In genomic region chr19:54373781-54374266, GRCh38 we compare ENCODE assay signal across 1 cellular context.
TF ChIP-seq lines count a peak whose summit lies in the region.

No MANE protein-coding gene starts in this region.

TF ChIP-seq in GM12878, 131 proteins besides CTCF, POLR2A, EP300 and RAD21 (continues in another document):
- no peak for TF ChIP-seq YBX1 (IDR thresholded peaks at IDR 0.05)
- TF ChIP-seq CREM (IDR thresholded peaks at IDR 0.05; ENCODE audit: low read depth): 0 out of 2 replicates have a peak, but pooled peaks have one; percentile 55
- TF ChIP-seq SMARCA5 (IDR thresholded peaks at IDR 0.05): no peak
- TF ChIP-seq ZBTB33 (IDR thresholded peaks at IDR 0.05): no peak
- TF ChIP-seq TAF1 (IDR thresholded peaks at IDR 0.05; ENCODE audit: borderline replicate concordance, low read depth, low read length): no peak
- no peak for TF ChIP-seq ZBTB11 (CRISPR knock-in tag; IDR thresholded peaks at IDR 0.05)
- no peak for TF ChIP-seq SP1 (IDR thresholded peaks at IDR 0.05; ENCODE audit: low read depth, low read length)
- TF ChIP-seq REST (IDR thresholded peaks at IDR 0.05; ENCODE audit: low read depth, low read length): no peak
- TF ChIP-seq KDM1A (IDR thresholded peaks at IDR 0.05; ENCODE audit: borderline replicate concordance): no peak
- TF ChIP-seq E2F4 (IDR thresholded peaks at IDR 0.05; ENCODE audit: low read depth, low read length): no peak
- no peak for TF ChIP-seq SMC3 (IDR thresholded peaks at IDR 0.05; ENCODE audit: borderline replicate concordance, low read length)
- no peak for TF ChIP-seq NR2F1 (conservative IDR thresholded peaks at IDR 0.05)
- no peak for TF ChIP-seq MAX (IDR thresholded peaks at IDR 0.05; ENCODE audit: low read depth, low read length)
- TF ChIP-seq SKIL (IDR thresholded peaks at IDR 0.05; ENCODE audit: low read depth, poor library complexity, severe bottlenecking): no peak
- TF ChIP-seq E4F1 (IDR thresholded peaks at IDR 0.05; ENCODE audit: borderline replicate concordance, partially characterized antibody): no peak
- TF ChIP-seq ASH2L (IDR thresholded peaks at IDR 0.05; ENCODE audit: borderline replicate concordance, low read depth): no peak
- peak; percentile 64 to 75; a peak in 3 of 4 replicates for TF ChIP-seq BHLHE40 (IDR thresholded peaks at IDR 0.05; ENCODE audit: borderline replicate concordance in 1 of 2, low read depth in 2 of 2, low read length in 1 of 2)
- TF ChIP-seq HCFC1 (IDR thresholded peaks at IDR 0.05; ENCODE audit: low read length): no peak
- peak; percentile 23; the same call in 1 of the 2 replicates for TF ChIP-seq RAD51 (IDR thresholded peaks at IDR 0.05)
- TF ChIP-seq ZNF217 (IDR thresholded peaks at IDR 0.05): no peak
- TF ChIP-seq CBX5 (IDR thresholded peaks at IDR 0.05; ENCODE audit: low read depth): no peak
- TF ChIP-seq ATF7 (IDR thresholded peaks at IDR 0.05; ENCODE audit: low read depth): peak; percentile 76
- TF ChIP-seq RFX5 (IDR thresholded peaks at IDR 0.05; ENCODE audit: low read depth, low read length): no peak
- TF ChIP-seq ATF3 (IDR thresholded peaks at IDR 0.05; ENCODE audit: borderline replicate concordance, extremely low read depth, low read depth, low read length): no peak
- peak; percentile 76 for TF ChIP-seq RELA (IDR thresholded peaks at IDR 0.05; ENCODE audit: borderline replicate concordance, partially characterized antibody)
- no peak for TF ChIP-seq ATF2 (IDR thresholded peaks at IDR 0.05; ENCODE audit: low read length)
- TF ChIP-seq ZNF622 (IDR thresholded peaks at IDR 0.05): no peak
- TF ChIP-seq SMAD5 (IDR thresholded peaks at IDR 0.05; ENCODE audit: low read depth): no peak
- TF ChIP-seq FOXK2 (IDR thresholded peaks at IDR 0.05): no peak
- TF ChIP-seq NRF1 (conservative IDR thresholded peaks at IDR 0.05; ENCODE audit: low read depth, low read length): no peak
- no peak for TF ChIP-seq ZNF24 (IDR thresholded peaks at IDR 0.05)
- TF ChIP-seq PAX5 (IDR thresholded peaks at IDR 0.05; ENCODE audit: borderline replicate concordance, low read depth, low read length): no peak
- TF ChIP-seq SMAD1 (IDR thresholded peaks at IDR 0.05; ENCODE audit: low read depth, partially characterized antibody): no peak
- TF ChIP-seq BACH1 (IDR thresholded peaks at IDR 0.05; ENCODE audit: borderline replicate concordance): peak; percentile 32; the same call in 1 of the 2 replicates
- peak; percentile 50; the same call in 1 of the 2 replicates for TF ChIP-seq FOXM1 (IDR thresholded peaks at IDR 0.05; ENCODE audit: low read depth, low read length)
- TF ChIP-seq MTA3 (IDR thresholded peaks at IDR 0.05; ENCODE audit: borderline replicate concordance, low read length): no peak
- no peak for TF ChIP-seq TARDBP (IDR thresholded peaks at IDR 0.05; ENCODE audit: borderline replicate concordance)
- no peak for TF ChIP-seq NBN (IDR thresholded peaks at IDR 0.05)
- TF ChIP-seq IRF3 (IDR thresholded peaks at IDR 0.05): no peak
- no peak for TF ChIP-seq SREBF1 (IDR thresholded peaks at IDR 0.05; ENCODE audit: low read length)
- no peak for TF ChIP-seq ZNF207 (IDR thresholded peaks at IDR 0.05; ENCODE audit: borderline replicate concordance)
- TF ChIP-seq CREB1 (IDR thresholded peaks at IDR 0.05; ENCODE audit: low read depth): no peak; the same call in 1 of the 2 replicates
- TF ChIP-seq NFYA (IDR thresholded peaks at IDR 0.05; ENCODE audit: borderline replicate concordance, low read depth, low read length): no peak
- no peak for TF ChIP-seq BMI1 (IDR thresholded peaks at IDR 0.05; ENCODE audit: borderline replicate concordance)
- no peak for TF ChIP-seq KAT2A (conservative IDR thresholded peaks at IDR 0.05; ENCODE audit: control insufficient read depth, low read depth, low read length)
